In genomic region chr1:205458777-205459566, GRCh38 we compare ENCODE assay signal across 8 cellular contexts. TPM values are rescaled to one million over a fixed set of nuclear protein-coding genes. Genes with fewer than 3 reads are reported as not detected.
DNase-seq lines count a peak whose midpoint lies in the region; ATAC-seq and FAIRE-seq lines count a peak whose summit lies in the region.

No MANE protein-coding gene starts in this region.

- peak; percentile 23 for FAIRE-seq in endometrium (lab: Jason Lieb, UNC)

- no peak for ATAC-seq in HG02852 (IDR thresholded peaks at IDR 0.05; ENCODE audit: unreplicated experiment)

- DNase-seq in NOMO-1 treated with DMSO at 0.1 percent for 48 hours (lab: John Stamatoyannopoulos, UW; ENCODE audit: unreplicated experiment) (peak; percentile 26), NOMO-1 treated with dmso at 0.1 percent for 144 hours (lab: John Stamatoyannopoulos, UW; ENCODE audit: unreplicated experiment) (no peak), RKO (ENCODE audit: low spot score) (peak; percentile 50), pulmonary artery endothelial cell (ENCODE audit: low read depth, low spot score) (peak; percentile 22), Ammon's horn (ENCODE audit: low spot score) (no peak), COLO668 (lab: John Stamatoyannopoulos, UW; ENCODE audit: unreplicated experiment) (no peak)

RNA-seq across cellular contexts. Expression of gene BLACAT1, which starts 3.1 kb away (rescaled TPM):
- not detected in 2 replicates for total RNA-seq in pulmonary artery endothelial cell

RNA-seq across cellular contexts. Expression of gene LEMD1, which starts 37.1 kb away (rescaled TPM):
- not detected in 2 replicates for total RNA-seq in pulmonary artery endothelial cell

RNA-seq across cellular contexts. Expression of gene CDK18, which starts 45.5 kb away (rescaled TPM):
- 0.18 TPM in 1 of 2 replicates, not detected in the other for total RNA-seq in pulmonary artery endothelial cell

Comparison
In these comparisons a context has a peak if more than half of its experiments do, and no peak if none do; other contexts are left out.
1. DNase-seq: peak in NOMO-1 treated with DMSO at 0.1 percent for 48 hours (single experiment), RKO (single experiment) and pulmonary artery endothelial cell (single experiment); none in NOMO-1 treated with dmso at 0.1 percent for 144 hours (single experiment), Ammon's horn (single experiment) and COLO668 (single experiment).